In the genomic region with DNA sequence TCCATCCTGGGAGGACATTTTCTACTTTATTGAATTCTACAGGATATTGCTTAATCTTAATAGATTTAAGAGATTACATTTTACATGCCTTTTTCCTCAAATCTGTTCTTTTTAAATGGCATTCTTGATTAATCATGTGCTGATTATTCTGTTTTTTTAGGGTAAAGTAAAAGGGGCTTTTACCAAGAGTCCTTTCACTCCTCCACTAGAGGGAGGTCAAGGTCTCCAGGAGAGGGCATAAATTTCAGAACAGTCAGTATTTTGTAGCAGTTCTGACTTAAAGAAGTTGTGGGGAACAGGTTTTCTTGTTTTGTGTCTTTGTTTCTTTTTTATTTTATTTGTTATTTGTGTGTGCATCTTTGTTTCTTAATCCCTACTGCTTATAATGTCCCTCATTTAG, we compare ENCODE assay signal across 7 cellular contexts. TPM values are rescaled to one million over a fixed set of nuclear protein-coding genes. Genes with fewer than 3 reads are reported as not detected.
DNase-seq lines count a peak whose midpoint lies in the region; ATAC-seq and TF ChIP-seq lines count a peak whose summit lies in the region.

No MANE protein-coding gene starts in this region.

- TF ChIP-seq CTCF in GM12873 (IDR thresholded peaks at IDR 0.05; ENCODE audit: insufficient read depth, low read depth, low read length, missing control alignments), result peak; percentile 62
- peak; percentile 65 for TF ChIP-seq CTCF in LNCaP clone FGC (IDR thresholded peaks at IDR 0.05; ENCODE audit: control insufficient read depth, extremely low read depth, insufficient read depth)
- TF ChIP-seq CTCF in mammary epithelial cell (conservative IDR thresholded peaks at IDR 0.05 in 1 of 2, IDR thresholded peaks at IDR 0.05 in 1 of 2; ENCODE audit: extremely low read depth in 1 of 2, insufficient read depth in 1 of 2, low read depth in 1 of 2, low read length in 2 of 2), result peak; percentile 23 to 52
- TF ChIP-seq CTCF in lung (IDR thresholded peaks at IDR 0.05; ENCODE audit: control extremely low read depth, extremely low read depth), result peak; percentile 44

- in situ Hi-C loops in mammary epithelial cell (cut with MboI; ENCODE audit: low sequenced_read_pairs in 2 of 2), result no loop called here

- intact Hi-C loops in mammary epithelial cell (cut with micrococcal nuclease), result loop anchor here (2.0 kb wide), 1 partner anchor 166 kb away; no protein-coding TSS in a partner anchor

- H3K27me3 ChIP-seq in mammary epithelial cell (ENCODE audit: insufficient read depth, low read length) (no peaks in the 10 kb centered on the region), lung (ENCODE audit: control insufficient read depth, insufficient read depth) (no peaks in the 10 kb centered on the region)

- H3K27ac ChIP-seq in mammary epithelial cell (ENCODE audit: insufficient read depth, low read depth, low read length) (no peak overlapping the region), lung (ENCODE audit: low read depth in 1 of 2, low read length in 1 of 2) (no peak overlapping the region)

- BruUV-seq in mammary epithelial cell (replicated peaks; lab: Mats Ljungman, UMichigan), result no TSS peak

- H3K4me3 ChIP-seq in LNCaP clone FGC (ENCODE audit: low read depth, low read length) (no peak overlapping the region), mammary epithelial cell (replicated peaks in 1 of 3; ENCODE audit: insufficient read depth in 1 of 3, low read depth in 2 of 3, low read length in 3 of 3) (no peak overlapping the region), lung (no peak overlapping the region)

- DNase-seq in LNCaP clone FGC (ENCODE audit: low read depth), result no peak
- DNase-seq in mammary epithelial cell, result no peak
- DNase-seq in lung (ENCODE audit: low spot score), result no peak
- DNase-seq in NCI-H345 treated with DMSO at 0.1 percent for 48 hours (lab: John Stamatoyannopoulos, UW; ENCODE audit: unreplicated experiment), result no peak
- no peak for DNase-seq in activated CD8-positive, alpha-beta memory T cell treated with anti-CD3 and anti-CD28 coated beads, Interleukin-2, amount 50 U/mL, for 48 hours
- no peak for DNase-seq in mesenteric fat pad (ENCODE audit: low spot score)

- no peak overlapping the region for H3K9ac ChIP-seq in mammary epithelial cell (ENCODE audit: insufficient read depth, low read length)

- CTCF ChIA-PET in mammary epithelial cell (lab: Charles Lee; ENCODE audit: low non-redundant PET), result no interaction called here

- no peak overlapping the region for H3K4me2 ChIP-seq in mammary epithelial cell (ENCODE audit: insufficient read depth, low read depth, low read length)

- no peaks in the 10 kb centered on the region for H3K79me2 ChIP-seq in mammary epithelial cell (ENCODE audit: insufficient read depth, low read length)

- dilution Hi-C loops in mammary epithelial cell (cut with HindIII; ENCODE audit: low sequenced_read_pairs), result no loop called here

- H3K9me3 ChIP-seq in mammary epithelial cell (replicated peaks; ENCODE audit: insufficient read depth, low read length) (no peaks in the 10 kb centered on the region), lung (ENCODE audit: control insufficient read depth in 2 of 2, insufficient read depth in 1 of 2, low read length in 1 of 2) (no peaks in the 10 kb centered on the region)

- ATAC-seq in lung (ENCODE audit: insufficient read depth, low FRiP score), result no peak

- no peak overlapping the region for H2AFZ ChIP-seq in mammary epithelial cell (ENCODE audit: low read depth, low read length)

- H4K20me1 ChIP-seq in mammary epithelial cell (ENCODE audit: insufficient read depth, low read length), result no peaks in the 10 kb centered on the region

- H3K36me3 ChIP-seq in mammary epithelial cell (ENCODE audit: insufficient read depth, low read length) (peaks cover 56% of the 10 kb centered on the region), lung (ENCODE audit: control insufficient read depth in 2 of 2, insufficient read depth in 2 of 2, low read length in 2 of 2) (peaks cover 15 to 48% of the 10 kb centered on the region in 2 donors)

- H3K4me1 ChIP-seq in mammary epithelial cell (ENCODE audit: insufficient read depth, low read length) (no peaks in the 10 kb centered on the region), lung (ENCODE audit: control insufficient read depth in 2 of 2, insufficient read depth in 2 of 2, low read length in 2 of 2) (peaks cover 0 to 3% of the 10 kb centered on the region in 2 donors)

RNA-seq across cellular contexts. Expression of gene WDR75, which starts 25.4 kb away (rescaled TPM):
- total RNA-seq in mammary epithelial cell, result 10 to 100 TPM; 45.8 to 49.0 TPM
- 29.5 TPM for polyA plus RNA-seq in mammary epithelial cell
- polyA minus RNA-seq in mammary epithelial cell, result 197 TPM
- 10 to 100 TPM; 25.0 to 50.1 TPM for total RNA-seq in lung
- polyA plus RNA-seq in lung, result 10 to 100 TPM; 16.3 to 21.4 TPM
- 34.0 TPM for total RNA-seq in mesenteric fat pad
